11 cellular contexts compared by ENCODE assay signal in genomic region chr9:131728546-131728910, GRCh38. TPM values are rescaled to one million over a fixed set of nuclear protein-coding genes. Genes with fewer than 3 reads are reported as not detected.
DNase-seq lines count a peak whose midpoint lies in the region; ATAC-seq, FAIRE-seq and TF ChIP-seq lines count a peak whose summit lies in the region.
"Had no signal": no experiment of that assay in that cellular context is flagged by ENCODE, and none has a peak within 500 bp of the region (broad histone marks: within the 10 kb centered on the region; RNA-seq: fewer than 3 reads in every experiment).

No MANE protein-coding gene starts in this region.

- no peak for FAIRE-seq in astrocyte (lab: Jason Lieb, UNC)

- H2BK5ac ChIP-seq in neuronal stem cell (ENCODE audit: low read length): no peak overlapping the region

- H2BK12ac ChIP-seq in neuronal stem cell (ENCODE audit: low read length): no peak overlapping the region

- no peak overlapping the region for H2BK15ac ChIP-seq in neuronal stem cell (ENCODE audit: low read length)

- no peak overlapping the region for H4K8ac ChIP-seq in neuronal stem cell (ENCODE audit: low read depth, low read length)

- H2AFZ ChIP-seq in astrocyte (ENCODE audit: low read depth, low read length) (no peak overlapping the region), neuronal stem cell (ENCODE audit: low read length) (no peak overlapping the region)

- WGBS in heart left ventricle, 4 donors: 65 to 77% (median 71%) methylated on average over 4 of the region's 4 CpGs
- no CpG with 5 or more reads among the region's 4 CpGs for WGBS in neuronal stem cell (ENCODE audit: extremely low coverage in 2 of 2, insufficient read length in 2 of 2, insufficient replicate concordance in 1 of 2), 2 donors

- H3K27ac ChIP-seq in right atrium auricular region (peak overlapping the region; percentile 35 to 60), heart left ventricle (peak overlapping the region in 6 of 12 donors; percentile 0 to 96 (median 43)), astrocyte (ENCODE audit: low read depth, low read length) (no peak overlapping the region), vagina (peak overlapping the region; percentile 49), neuronal stem cell (replicated peaks; ENCODE audit: low read length) (no peak overlapping the region)
- H3K27ac ChIP-seq: C4-2B had no signal

- peaks cover 0 to 89% of the 10 kb centered on the region in 2 donors for H3K4me1 ChIP-seq in right atrium auricular region
- H3K4me1 ChIP-seq in heart left ventricle: peaks cover 14 to 99% (median 67%) of the 10 kb centered on the region in 12 donors
- H3K4me1 ChIP-seq in astrocyte (ENCODE audit: insufficient read depth, low read length): peaks cover 40% of the 10 kb centered on the region
- peaks cover 78% of the 10 kb centered on the region for H3K4me1 ChIP-seq in vagina
- peaks cover 19 to 28% of the 10 kb centered on the region in 2 donors for H3K4me1 ChIP-seq in neuronal stem cell (ENCODE audit: control insufficient read depth in 2 of 2, insufficient read depth in 1 of 2, low read depth in 1 of 2, low read length in 2 of 2)
- no peaks in the 10 kb centered on the region; the same call in 1 of the 2 replicates for H3K4me1 ChIP-seq in HAP-1

- TF ChIP-seq CTCF in right atrium auricular region (IDR thresholded peaks at IDR 0.05) (no peak), heart left ventricle (IDR thresholded peaks at IDR 0.05) (no peak), astrocyte (IDR thresholded peaks at IDR 0.05; ENCODE audit: insufficient read depth, low read depth, low read length) (no peak), mesothelial cell of epicardium (IDR thresholded peaks at IDR 0.05; ENCODE audit: unreplicated experiment) (no peak), vagina (IDR thresholded peaks at IDR 0.05) (no peak)

- no peak overlapping the region for H3K23ac ChIP-seq in neuronal stem cell (ENCODE audit: low read depth, low read length, poor library complexity)

- peaks cover 55% of the 10 kb centered on the region for H3K4me1 Mint-ChIP-seq in astrocyte (ENCODE audit: low read depth, unreplicated experiment)
- peaks cover 29% of the 10 kb centered on the region for H3K4me1 Mint-ChIP-seq in mesothelial cell of epicardium

- H3K9me3 ChIP-seq in right atrium auricular region (no peaks in the 10 kb centered on the region), heart left ventricle (no peaks in the 10 kb centered on the region), astrocyte (ENCODE audit: insufficient read depth, low read depth, low read length) (no peaks in the 10 kb centered on the region), vagina (no peaks in the 10 kb centered on the region), neuronal stem cell (replicated peaks in 1 of 2; ENCODE audit: control insufficient read depth in 2 of 2, insufficient read depth in 1 of 2, low read depth in 1 of 2, low read length in 2 of 2) (peaks cover 3 to 17% of the 10 kb centered on the region in 2 donors), HAP-1 (no peaks in the 10 kb centered on the region; the same call in 1 of the 2 replicates)

- H3K4me3 ChIP-seq in right atrium auricular region: no peak overlapping the region
- peak overlapping the region in 1 of 12 donors; percentile 27 for H3K4me3 ChIP-seq in heart left ventricle
- no peak overlapping the region for H3K4me3 ChIP-seq in astrocyte (ENCODE audit: insufficient read depth, low read depth, low read length)
- no peak overlapping the region for H3K4me3 ChIP-seq in vagina
- H3K4me3 ChIP-seq in neuronal stem cell (ENCODE audit: low read length in 2 of 2): no peak overlapping the region
- H3K4me3 ChIP-seq in HAP-1: no peak overlapping the region

- H4K91ac ChIP-seq in neuronal stem cell (ENCODE audit: low read depth, low read length, poor library complexity): no peak overlapping the region

- DNase-seq in right atrium auricular region (ENCODE audit: low spot score) (no peak), heart left ventricle (no peak), astrocyte (ENCODE audit: low read depth) (no peak), mesothelial cell of epicardium (ENCODE audit: low spot score in 2 of 2, unreplicated experiment in 2 of 2) (no peak), vagina (ENCODE audit: extremely low spot score in 2 of 2) (no peak), neuronal stem cell (ENCODE audit: low spot score) (no peak), HAP-1 (ENCODE audit: low spot score in 2 of 2) (no peak), NCI-H524 treated with DMSO at 0.1 percent for 48 hours (lab: John Stamatoyannopoulos, UW) (no peak)
- DNase-seq: aorta, NCI-H146 had no signal

- no peak for TF ChIP-seq POLR2A in heart left ventricle (IDR thresholded peaks at IDR 0.05)
- no peak for TF ChIP-seq POLR2A in vagina (IDR thresholded peaks at IDR 0.05)

- in situ Hi-C loops in HAP-1 (cut with MboI; ENCODE audit: low sequenced_read_pairs): no loop called here

- no peaks in the 10 kb centered on the region for H3K79me1 ChIP-seq in neuronal stem cell (ENCODE audit: low read depth, low read length)

- H3K36me3 ChIP-seq in right atrium auricular region (no peaks in the 10 kb centered on the region), heart left ventricle (no peaks in the 10 kb centered on the region), astrocyte (ENCODE audit: insufficient read depth, low read length) (no peaks in the 10 kb centered on the region), vagina (no peaks in the 10 kb centered on the region), neuronal stem cell (replicated peaks in 1 of 2; ENCODE audit: control insufficient read depth in 2 of 2, insufficient read depth in 2 of 2, low read length in 2 of 2) (peaks cover 0 to 3% of the 10 kb centered on the region in 2 donors), HAP-1 (replicated peaks) (peaks cover 3% of the 10 kb centered on the region)

- no peak overlapping the region for H3K9ac ChIP-seq in astrocyte (ENCODE audit: low read length)
- no peak overlapping the region for H3K9ac ChIP-seq in neuronal stem cell (ENCODE audit: low read depth, low read length, poor library complexity)

- no peak overlapping the region for H2BK120ac ChIP-seq in neuronal stem cell (ENCODE audit: low read depth, low read length)

- H3K9me3 Mint-ChIP-seq in astrocyte (ENCODE audit: unreplicated experiment): no peaks in the 10 kb centered on the region
- H3K9me3 Mint-ChIP-seq in mesothelial cell of epicardium: no peaks in the 10 kb centered on the region

- intact Hi-C loops in heart left ventricle (cut with DNase I) (loop anchor here in 1 of 10 donors (2.0 kb wide), 1 partner anchor 52 kb away; no protein-coding TSS in a partner anchor), vagina (cut with DNase I) (no loop called here)

- H2AK5ac ChIP-seq in neuronal stem cell (ENCODE audit: low read depth, low read length): no peak overlapping the region

- no peak for ATAC-seq in heart left ventricle

- H3K36me3 Mint-ChIP-seq in astrocyte (ENCODE audit: low read depth, unreplicated experiment) (peaks cover 2% of the 10 kb centered on the region), mesothelial cell of epicardium (peaks cover 13% of the 10 kb centered on the region)

- H4K20me1 ChIP-seq in astrocyte (ENCODE audit: insufficient read depth, low read length): peaks cover 68% of the 10 kb centered on the region

- no peak overlapping the region for H3K18ac ChIP-seq in neuronal stem cell (ENCODE audit: low read length)

- H3K4me3 Mint-ChIP-seq in astrocyte (ENCODE audit: unreplicated experiment) (peak overlapping the region; percentile 50), mesothelial cell of epicardium (no peak overlapping the region)

- H3K27me3 Mint-ChIP-seq in astrocyte (ENCODE audit: low read depth, unreplicated experiment): no peaks in the 10 kb centered on the region
- no peaks in the 10 kb centered on the region for H3K27me3 Mint-ChIP-seq in mesothelial cell of epicardium (ENCODE audit: low read depth)

- H3K27me3 ChIP-seq in right atrium auricular region (no peaks in the 10 kb centered on the region), heart left ventricle (no peaks in the 10 kb centered on the region), astrocyte (ENCODE audit: insufficient read depth, low read length) (no peaks in the 10 kb centered on the region), vagina (no peaks in the 10 kb centered on the region), neuronal stem cell (ENCODE audit: control insufficient read depth in 3 of 3, insufficient read depth in 3 of 3, low read depth in 1 of 3, low read length in 3 of 3) (no peaks in the 10 kb centered on the region), HAP-1 (ENCODE audit: low read depth) (no peaks in the 10 kb centered on the region)

- H3K4me2 ChIP-seq in astrocyte (ENCODE audit: low read length): no peak overlapping the region
- H3K4me2 ChIP-seq in neuronal stem cell (ENCODE audit: insufficient read depth, low read length, poor library complexity, severe bottlenecking): no peak overlapping the region

- H3K4ac ChIP-seq in neuronal stem cell (ENCODE audit: low read length): no peak overlapping the region

- no peak overlapping the region for H3K14ac ChIP-seq in neuronal stem cell (ENCODE audit: low read length)

- H3K27ac Mint-ChIP-seq in astrocyte (ENCODE audit: unreplicated experiment) (peak overlapping the region; percentile 48), mesothelial cell of epicardium (peak overlapping the region; percentile 59)

- peaks cover 79% of the 10 kb centered on the region for H3K79me2 ChIP-seq in astrocyte (ENCODE audit: insufficient read depth, low read length)

RNA-seq across cellular contexts. Expression of gene RAPGEF1, which starts 11.3 kb away (rescaled TPM):
- total RNA-seq in right atrium auricular region: 10 to 100 TPM; 59.5 to 65.1 TPM
- total RNA-seq in heart left ventricle: 100 to 1,000 TPM in 7 of 9 donors, 10 to 100 TPM in 2; 81.9 to 161 (median 116) TPM
- 100 to 1,000 TPM in 1 of 2 donors, 10 to 100 TPM in 1; 50.6 to 114 TPM for polyA plus RNA-seq in heart left ventricle
- total RNA-seq in astrocyte: 63.2 and 76.8 TPM in 2 replicates
- 49.3 to 59.1 TPM (median 50.4 TPM) in 3 replicates for total RNA-seq in mesothelial cell of epicardium
- 57.9 TPM for total RNA-seq in vagina
- 34.5 TPM for polyA plus RNA-seq in neuronal stem cell (2013, experiment 1 of 2)
- 33.7 TPM for polyA plus RNA-seq in neuronal stem cell (2013, experiment 2 of 2)

Comparison
In these comparisons a context has a peak if more than half of its experiments do, and no peak if none do; other contexts are left out.
1. H3K27ac ChIP-seq: peak in right atrium auricular region (2 of 2) and vagina (single experiment); none in astrocyte (single experiment) and neuronal stem cell (single experiment).